ENCODE assay signal across 11 cellular contexts in the genomic region with DNA sequence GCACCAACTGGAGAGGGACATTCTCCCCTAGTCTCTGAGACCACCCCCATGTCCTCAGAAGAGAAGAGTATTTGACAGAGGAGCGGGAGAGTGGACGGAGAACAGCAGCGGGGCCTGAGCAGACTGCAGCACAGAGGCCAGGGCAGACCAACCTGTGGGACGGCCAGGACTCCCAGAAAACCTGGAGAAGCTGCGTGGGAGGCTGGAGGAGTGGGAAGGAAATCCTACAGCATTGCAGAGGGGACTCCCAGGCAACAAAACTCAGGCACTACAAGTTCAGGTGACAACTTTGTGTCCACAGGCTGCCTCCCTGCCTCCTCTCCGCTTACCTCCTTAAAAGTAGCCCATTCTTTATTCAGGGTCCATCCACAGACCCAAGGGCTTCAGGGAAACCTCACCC. TPM values are rescaled to one million over a fixed set of nuclear protein-coding genes. Genes with fewer than 3 reads are reported as not detected.
DNase-seq lines count a peak whose midpoint lies in the region; ATAC-seq and TF ChIP-seq lines count a peak whose summit lies in the region.
"Had no signal": no experiment of that assay in that cellular context is flagged by ENCODE, and none has a peak within 500 bp of the region (broad histone marks: within the 10 kb centered on the region; RNA-seq: fewer than 3 reads in every experiment).

No MANE protein-coding gene starts in this region.

- H3K4me1 Mint-ChIP-seq in naive B cell (peaks cover 59 to 97% (median 91%) of the 10 kb centered on the region in 3 donors), Caco-2 (ENCODE audit: low read depth, unreplicated experiment) (peaks cover 26% of the 10 kb centered on the region)

- H3K4me1 ChIP-seq in right cardiac atrium (ENCODE audit: control insufficient read depth, insufficient read depth, low read length) (peaks cover 40% of the 10 kb centered on the region), vagina (peaks cover 59% of the 10 kb centered on the region), Caco-2 (peaks cover 19% of the 10 kb centered on the region)

- H3K4me3 ChIP-seq in right cardiac atrium (ENCODE audit: low read length) (no peak overlapping the region), vagina (no peak overlapping the region), Caco-2 (ENCODE audit: low read depth, low read length) (no peak overlapping the region)

- H3K4me3 Mint-ChIP-seq in naive B cell: peak overlapping the region in 6 of 8 donors; percentile 62 to 91 (median 80)
- no peak overlapping the region for H3K4me3 Mint-ChIP-seq in Caco-2 (ENCODE audit: unreplicated experiment)

- WGBS in right cardiac atrium: 77% methylated on average over 6 of the region's 6 CpGs

- BruUV-seq in Caco-2 (replicated peaks; lab: Mats Ljungman, UMichigan): no TSS peak

- no peaks in the 10 kb centered on the region for H3K9me3 Mint-ChIP-seq in naive B cell
- H3K9me3 Mint-ChIP-seq in Caco-2 (ENCODE audit: unreplicated experiment): no peaks in the 10 kb centered on the region

- no peak for ATAC-seq in right cardiac atrium
- ATAC-seq in Right ventricle myocardium inferior: no peak
- no peak for ATAC-seq in naive B cell (ENCODE audit: low read depth in 2 of 2)
- ATAC-seq in HG02642 (IDR thresholded peaks at IDR 0.05; ENCODE audit: poor library complexity, unreplicated experiment): no peak

- H3K27ac Mint-ChIP-seq in naive B cell (peak overlapping the region in 3 of 6 donors; percentile 41 to 100 (median 74)), Caco-2 (ENCODE audit: unreplicated experiment) (no peak overlapping the region)

- H3K9me3 ChIP-seq in right cardiac atrium (ENCODE audit: control insufficient read depth, low read length): no peaks in the 10 kb centered on the region
- H3K9me3 ChIP-seq in vagina: no peaks in the 10 kb centered on the region
- H3K9me3 ChIP-seq in Caco-2: no peaks in the 10 kb centered on the region

- no peak for TF ChIP-seq POLR2A in vagina (IDR thresholded peaks at IDR 0.05)

- no peaks in the 10 kb centered on the region for H3K36me3 Mint-ChIP-seq in naive B cell
- H3K36me3 Mint-ChIP-seq in Caco-2 (ENCODE audit: insufficient read depth, unreplicated experiment): peaks cover 9% of the 10 kb centered on the region

- CTCF ChIA-PET in Caco-2 (lab: Charles Lee): interaction anchor here (1.5 kb wide), 1 partner anchor 353 kb away, joined by 3 read pairs; no protein-coding TSS in a partner anchor

- H3K36me3 ChIP-seq in vagina (peaks cover 0 to under 1% of the 10 kb centered on the region in 2 donors), Caco-2 (ENCODE audit: control insufficient read depth, insufficient read depth, low read length) (no peaks in the 10 kb centered on the region; the same call in 1 of the 2 replicates)

- H3K27ac ChIP-seq in right cardiac atrium (ENCODE audit: low read length) (peak overlapping the region; percentile 79), caudate nucleus (ENCODE audit: low read depth, low read length) (peak overlapping the region; percentile 79), vagina (peak overlapping the region; percentile 33)

- intact Hi-C loops in right cardiac atrium (cut with DNase I): no loop called here
- intact Hi-C loops in Right ventricle myocardium inferior (cut with DNase I): no loop called here
- intact Hi-C loops in vagina (cut with DNase I): loop anchor here (10.0 kb wide), 1 partner anchor 85 kb away; the partner anchor contains the start of gene CMTM3
- intact Hi-C loops in Caco-2 (cut with micrococcal nuclease; ENCODE audit: unreplicated experiment): no loop called here

- TF ChIP-seq CTCF in vagina (IDR thresholded peaks at IDR 0.05) (no peak), Caco-2 (IDR thresholded peaks at IDR 0.05; ENCODE audit: insufficient read depth in 1 of 2, low read depth in 1 of 2, low read length in 1 of 2, severe bottlenecking in 1 of 2, unreplicated experiment in 1 of 2) (no peak)

- H3K27me3 Mint-ChIP-seq in naive B cell (no peaks in the 10 kb centered on the region), Caco-2 (ENCODE audit: insufficient read depth, unreplicated experiment) (no peaks in the 10 kb centered on the region)

- POLR2A ChIA-PET in Caco-2 (lab: Charles Lee): no interaction called here

- H3K27me3 ChIP-seq in right cardiac atrium (ENCODE audit: control insufficient read depth, insufficient read depth): no peaks in the 10 kb centered on the region
- H3K27me3 ChIP-seq in vagina: no peaks in the 10 kb centered on the region
- H3K27me3 ChIP-seq in Caco-2 (replicated peaks; ENCODE audit: control insufficient read depth, insufficient read depth, low read length): no peaks in the 10 kb centered on the region

- DNase-seq in right cardiac atrium: no peak
- no peak for DNase-seq in Right ventricle myocardium inferior (ENCODE audit: missing footprints)
- no peak for DNase-seq in caudate nucleus (lab: John Stamatoyannopoulos, UW)
- DNase-seq in naive B cell: no peak
- no peak for DNase-seq in vagina (ENCODE audit: extremely low spot score in 2 of 2)
- no peak for DNase-seq in Caco-2
- no peak for DNase-seq in HT-29 (ENCODE audit: low spot score)
- DNase-seq: activated CD4-positive, alpha-beta T cell treated with anti-CD3 and anti-CD28 coated beads for 1 hour; kidney glomerular epithelial cell; NCI-H2171 treated with DMSO at 0.1 percent for 48 hours had no signal

RNA-seq across cellular contexts. Expression of gene TK2, which starts 29.9 kb away (rescaled TPM):
- 10 to 100 TPM; 23.6 to 25.6 (median 24.8) TPM for total RNA-seq in right cardiac atrium
- polyA plus RNA-seq in right cardiac atrium: 18.2 TPM
- 18.6 TPM for total RNA-seq in Right ventricle myocardium inferior
- polyA plus RNA-seq in naive B cell (ENCODE audit: low read depth in 6 of 6): 1 to 10 TPM; 1.8 to 5.9 (median 3.8) TPM
- 43.2 TPM for total RNA-seq in vagina
- total RNA-seq in Caco-2 (2022): 18.2 and 19.3 TPM in 2 replicates
- total RNA-seq in HT-29 (2014; rRNA removed; shearing (Covaris generic)): 7.7 and 8.9 TPM in 2 replicates

RNA-seq across cellular contexts. Expression of gene CKLF, which starts 32.4 kb away (rescaled TPM):
- total RNA-seq in right cardiac atrium (10 to 100 TPM in 3 of 4 donors, 1 to 10 TPM in 1; 8.9 to 19.0 (median 13.3) TPM), Right ventricle myocardium inferior (14.7 TPM), vagina (52.3 TPM), Caco-2 (2022) (96.4 and 103 TPM in 2 replicates)
- polyA plus RNA-seq in right cardiac atrium (17.7 TPM), naive B cell (ENCODE audit: low read depth in 6 of 6) (100 to 1,000 TPM in 1 of 6 donors, 10 to 100 TPM in 5; 55.2 to 108 (median 67.7) TPM)
- 97.0 and 120 TPM in 2 replicates for total RNA-seq in HT-29 (2014; rRNA removed; shearing (Covaris generic))

RNA-seq across cellular contexts. Expression of gene CMTM1, which starts 46.3 kb away (rescaled TPM):
- total RNA-seq in right cardiac atrium (1 to 10 TPM in 3 of 4 donors, under 1 TPM in 1; 0.82 to 2.6 (median 1.9) TPM), Right ventricle myocardium inferior (0.92 TPM), vagina (not detected), Caco-2 (2022) (5.6 and 7.1 TPM in 2 replicates)
- polyA plus RNA-seq in right cardiac atrium (0.14 TPM), naive B cell (ENCODE audit: low read depth in 6 of 6) (under 1 TPM in 4 of 6 donors, not detected in 2; 0.49 to 0.97 (median 0.70) TPM)
- total RNA-seq in HT-29 (2014; rRNA removed; shearing (Covaris generic)): 5.8 and 13.9 TPM in 2 replicates

RNA-seq across cellular contexts. Expression of gene CMTM2, which starts 59.3 kb away (rescaled TPM):
- under 1 TPM in 1 of 4 donors, not detected in 3; 0.47 TPM for total RNA-seq in right cardiac atrium
- not detected for polyA plus RNA-seq in right cardiac atrium
- total RNA-seq in Right ventricle myocardium inferior: 0.35 TPM
- polyA plus RNA-seq in naive B cell (ENCODE audit: low read depth in 6 of 6): 1 to 10 TPM in 3 of 6 donors, not detected in 3; 1.0 to 4.1 (median 2.7) TPM
- total RNA-seq in vagina: not detected
- not detected in 2 replicates for total RNA-seq in Caco-2 (2022)
- total RNA-seq in HT-29 (2014; rRNA removed; shearing (Covaris generic)): not detected in 2 replicates
